20 cellular contexts compared by ENCODE assay signal in the genomic region with DNA sequence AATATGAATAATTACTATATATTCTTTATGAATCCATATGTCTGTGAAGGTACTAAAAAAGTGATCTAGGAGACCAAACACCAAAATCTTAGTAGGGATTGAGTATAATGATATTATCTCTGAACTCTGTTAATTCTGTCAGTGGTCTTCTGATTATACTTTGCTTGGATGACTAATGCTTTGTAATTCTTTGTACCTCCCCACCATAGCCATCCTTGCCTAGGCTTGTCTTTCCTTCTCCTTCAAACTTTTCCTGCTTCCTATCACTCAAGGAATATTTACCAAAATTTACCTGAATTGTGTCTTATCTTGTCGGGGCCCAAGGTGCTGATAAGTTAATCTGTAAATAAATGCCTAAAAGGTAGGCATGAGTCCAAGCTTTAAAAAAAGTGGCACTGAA. TPM values are rescaled to one million over a fixed set of nuclear protein-coding genes. Genes with fewer than 3 reads are reported as not detected.
DNase-seq lines count a peak whose midpoint lies in the region; ATAC-seq, FAIRE-seq and TF ChIP-seq lines count a peak whose summit lies in the region.
"Had no signal": no experiment of that assay in that cellular context is flagged by ENCODE, and none has a peak within 500 bp of the region (broad histone marks: within the 10 kb centered on the region; RNA-seq: fewer than 3 reads in every experiment).

No MANE protein-coding gene starts in this region.

- H3K4me3 ChIP-seq in HUES6 (ENCODE audit: low read depth, low read length) (peak overlapping the region; percentile 44; the same call in 1 of the 2 replicates), bronchial epithelial cell (ENCODE audit: low read depth, low read length) (no peak overlapping the region), iPS-20b (ENCODE audit: low read length) (peak overlapping the region; percentile 33; the same call in 1 of the 2 replicates), thoracic aorta (peak overlapping the region; percentile 81)
- H3K4me3 ChIP-seq: HAP-1, suprapubic skin had no signal

- TF ChIP-seq CTCF in bronchial epithelial cell (IDR thresholded peaks at IDR 0.05; ENCODE audit: insufficient read depth, low read length, severe bottlenecking) = no peak
- no peak for TF ChIP-seq CTCF in thoracic aorta (IDR thresholded peaks at IDR 0.05)

- H3K9me3 ChIP-seq in HUES6 (ENCODE audit: control insufficient read depth, insufficient read depth, low read depth, low read length) (no peaks in the 10 kb centered on the region), iPS-20b (ENCODE audit: insufficient read depth, low read depth, low read length) (no peaks in the 10 kb centered on the region), thoracic aorta (no peaks in the 10 kb centered on the region)
- H3K9me3 ChIP-seq: HAP-1, suprapubic skin had no signal

- H3K9ac ChIP-seq in HUES6 (ENCODE audit: low read length) (peak overlapping the region; percentile 34), iPS-20b (ENCODE audit: low read depth, low read length) (peak overlapping the region; percentile 57)

- no peaks in the 10 kb centered on the region for H3K36me3 ChIP-seq in HUES6 (ENCODE audit: control insufficient read depth, insufficient read depth, low read length)
- H3K36me3 ChIP-seq in bronchial epithelial cell (ENCODE audit: control insufficient read depth, insufficient read depth, low read length) = no peaks in the 10 kb centered on the region
- H3K36me3 ChIP-seq in iPS-20b (ENCODE audit: insufficient read depth, low read depth, low read length) = no peaks in the 10 kb centered on the region
- no peaks in the 10 kb centered on the region for H3K36me3 ChIP-seq in thoracic aorta
- H3K36me3 ChIP-seq: HAP-1, suprapubic skin had no signal

- DNase-seq in bronchial epithelial cell (ENCODE audit: low read depth) (peak; percentile 68), thoracic aorta (ENCODE audit: low spot score) (no peak)
- DNase-seq: activated CD4-positive, alpha-beta T cell treated with anti-CD3 and anti-CD28 coated beads, Interleukin-2, amount 10 ng/mL, durations not matched to agents 7 days and 5 days; CD4-positive, CD25-positive, alpha-beta regulatory T cell; cortex of kidney; Karpas-422; left ventricle myocardium superior; NCI-H1092 treated with DMSO at 0.1 percent for 48 hours; NCI-H2081; small intestine; T-helper 17 cell had no signal

- FAIRE-seq in bronchial epithelial cell (lab: Jason Lieb, UNC) = no peak
- FAIRE-seq: small intestine had no signal

- H3K27me3 ChIP-seq in HUES6 (ENCODE audit: control insufficient read depth, insufficient read depth, low read length) (no peaks in the 10 kb centered on the region), bronchial epithelial cell (ENCODE audit: control insufficient read depth, insufficient read depth, low read length) (no peaks in the 10 kb centered on the region), iPS-20b (ENCODE audit: insufficient read depth, low read length) (no peaks in the 10 kb centered on the region), thoracic aorta (replicated peaks; ENCODE audit: insufficient read depth) (no peaks in the 10 kb centered on the region)
- H3K27me3 ChIP-seq: suprapubic skin had no signal

- H3K4me1 ChIP-seq in HUES6 (ENCODE audit: control insufficient read depth, insufficient read depth, low read length) = peaks cover 31% of the 10 kb centered on the region
- H3K4me1 ChIP-seq in iPS-20b (ENCODE audit: insufficient read depth, low read length) = peaks cover 23% of the 10 kb centered on the region; the same call in 1 of the 2 replicates
- H3K4me1 ChIP-seq in thoracic aorta (ENCODE audit: control insufficient read depth in 1 of 2, low read depth in 2 of 2) = peaks cover 0 to 29% of the 10 kb centered on the region in 2 donors
- H3K4me1 ChIP-seq: HAP-1, suprapubic skin had no signal

- ATAC-seq in thoracic aorta (ENCODE audit: insufficient number of reproducible peaks, low FRiP score, low read depth) (no peak), GM18519 (IDR thresholded peaks at IDR 0.05; ENCODE audit: low FRiP score, unreplicated experiment) (no peak), HG03342 (IDR thresholded peaks at IDR 0.05; ENCODE audit: unreplicated experiment) (no peak), HG02759 (IDR thresholded peaks at IDR 0.05; ENCODE audit: unreplicated experiment) (no peak)
- ATAC-seq: stimulated activated memory B cell treated with anti-CD40 and anti-IgM and Interleukin-4, amounts not matched to agents 10 μg/mL and 1 μg/mL and 100 μg/mL, for 72 hours; T-helper 17 cell had no signal

- peak overlapping the region; percentile 93 for H3K27ac ChIP-seq in HUES6 (ENCODE audit: low read depth, low read length)
- peak overlapping the region; percentile 1 for H3K27ac ChIP-seq in iPS-20b (ENCODE audit: low read length)
- peak overlapping the region; percentile 81 to 87 for H3K27ac ChIP-seq in thoracic aorta
- H3K27ac ChIP-seq: suprapubic skin had no signal

RNA-seq across cellular contexts. Expression of a gene that starts 0.8 kb away (rescaled TPM):
- total RNA-seq in bronchial epithelial cell (3.9 and 6.0 TPM in 2 replicates), thoracic aorta (1,000 to 10,000 TPM; 1,210 to 1,385 TPM)
- total RNA-seq: HT-29 had no signal

Comparison
In these comparisons a context has a peak if more than half of its experiments do, and no peak if none do; other contexts are left out.
1. H3K27ac ChIP-seq: peak in every context shown above with its lines; median percentile 93 in HUES6; 84 in thoracic aorta; 1 in iPS-20b.
2. RNA of a gene that starts 0.8 kb away (total RNA-seq): 1,210 to 1,385 TPM in thoracic aorta; 3.9 to 6.0 TPM in bronchial epithelial cell; every median in the first group is over 100 times any median in the second.